In the genomic region with DNA sequence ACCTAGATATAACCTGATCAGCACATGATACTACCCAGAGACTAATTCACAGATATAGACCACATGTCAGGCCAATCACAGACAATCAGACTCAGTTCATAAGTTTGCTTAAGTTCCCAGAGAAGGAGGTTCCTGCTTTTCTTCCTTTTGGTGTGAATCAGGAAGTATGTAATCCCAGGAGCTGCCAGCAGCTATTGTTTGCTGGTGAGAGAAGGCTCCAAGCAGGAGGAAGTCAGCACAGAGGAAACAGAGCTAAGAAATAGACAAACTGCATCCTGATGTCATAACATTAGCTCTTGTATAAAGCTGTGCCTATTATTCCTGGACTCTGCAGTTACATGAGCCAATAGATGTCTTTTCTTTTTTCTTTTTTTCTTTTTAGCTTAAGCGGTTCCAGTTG, we compare ENCODE assay signal across 31 cellular contexts. TPM values are rescaled to one million over a fixed set of nuclear protein-coding genes. Genes with fewer than 3 reads are reported as not detected.
A peak's percentile ranks its signal among the peaks of the same experiment; 100 is the strongest.
DNase-seq lines count a peak whose midpoint lies in the region; ATAC-seq, FAIRE-seq and TF ChIP-seq lines count a peak whose summit lies in the region.
"Had no signal": no experiment of that assay in that cellular context is flagged by ENCODE, and none has a peak within 500 bp of the region (broad histone marks: within the 10 kb centered on the region; RNA-seq: fewer than 3 reads in every experiment).

No MANE protein-coding gene starts in this region.

- dilution Hi-C loops in endothelial cell of umbilical vein (cut with MboI; ENCODE audit: extremely low pct_ligation_motif_present, low sequenced_read_pairs) = no loop called here

- H3K4me3 Mint-ChIP-seq in activated T-helper 1 cell treated with anti-CD3 and anti-CD28 coated beads, Interleukin-12 subunit alpha, Interleukin-12 subunit beta, Interleukin-2, Interleukin-4 antibody, amounts not matched to agents 30 ng/mL and 10 ng/mL and 1 ng/mL, durations not matched to agents 14 hours and 24 hours and 36 hours = no peak overlapping the region
- no peak overlapping the region for H3K4me3 Mint-ChIP-seq in stimulated activated effector memory CD8-positive, alpha-beta T cell treated with anti-CD3 and anti-CD28 coated beads, Interleukin-12 subunit alpha, Interleukin-12 subunit beta, amount 100 ng/mL, for 72 hours
- H3K4me3 Mint-ChIP-seq: CD14-positive monocyte, endodermal cell, natural killer cell had no signal

- POLR2A ChIA-PET in endothelial cell of umbilical vein (lab: Charles Lee) = interaction anchor here (0.8 to 1.1 kb wide), 2 partner anchors 51 to 120 kb away, joined by 3 to 4 read pairs; a partner anchor contains a TSS

- no peaks in the 10 kb centered on the region for H3K9me1 ChIP-seq in endothelial cell of umbilical vein (replicated peaks; ENCODE audit: control insufficient read depth, extremely low read depth, insufficient read depth, low read length)

- H3K4me1 ChIP-seq in endothelial cell of umbilical vein (ENCODE audit: control insufficient read depth, extremely low read depth, insufficient read depth, low read length) (peaks cover 11% of the 10 kb centered on the region), left lung (peaks cover 0 to 2% of the 10 kb centered on the region in 2 donors)
- H3K4me1 ChIP-seq: breast epithelium, vagina had no signal

- no peaks in the 10 kb centered on the region for H3K36me3 ChIP-seq in endothelial cell of umbilical vein (ENCODE audit: control insufficient read depth in 2 of 2, extremely low read depth in 1 of 2, insufficient read depth in 2 of 2, low read length in 2 of 2)
- no peaks in the 10 kb centered on the region for H3K36me3 ChIP-seq in left lung
- H3K36me3 ChIP-seq: breast epithelium, SJCRH30, vagina had no signal

- H3K27ac Mint-ChIP-seq in activated T-helper 1 cell treated with anti-CD3 and anti-CD28 coated beads, Interleukin-12 subunit alpha, Interleukin-12 subunit beta, Interleukin-2, Interleukin-4 antibody, amounts not matched to agents 30 ng/mL and 10 ng/mL and 1 ng/mL, durations not matched to agents 14 hours and 24 hours and 36 hours = no peak overlapping the region
- no peak overlapping the region for H3K27ac Mint-ChIP-seq in stimulated activated effector memory CD8-positive, alpha-beta T cell treated with anti-CD3 and anti-CD28 coated beads, Interleukin-12 subunit alpha, Interleukin-12 subunit beta, amount 100 ng/mL, for 72 hours
- H3K27ac Mint-ChIP-seq: CD14-positive monocyte, endodermal cell, natural killer cell had no signal

- no peak for TF ChIP-seq POLR2A in endothelial cell of umbilical vein (IDR thresholded peaks at IDR 0.05; ENCODE audit: low read depth, low read length)

- H3K27me3 Mint-ChIP-seq in activated T-helper 1 cell treated with anti-CD3 and anti-CD28 coated beads, Interleukin-12 subunit alpha, Interleukin-12 subunit beta, Interleukin-2, Interleukin-4 antibody, amounts not matched to agents 30 ng/mL and 10 ng/mL and 1 ng/mL, durations not matched to agents 14 hours and 24 hours and 36 hours (ENCODE audit: insufficient read depth) = no peaks in the 10 kb centered on the region

- no peak overlapping the region for H3K4me3 ChIP-seq in endothelial cell of umbilical vein (replicated peaks in 1 of 3; ENCODE audit: insufficient read depth in 1 of 3, low read depth in 1 of 3, low read length in 3 of 3)
- H3K4me3 ChIP-seq in left lung = no peak overlapping the region
- H3K4me3 ChIP-seq: breast epithelium, SJCRH30, vagina had no signal

- peaks cover 6 to 7% of the 10 kb centered on the region in 2 experiments for H3K27me3 ChIP-seq in endothelial cell of umbilical vein (ENCODE audit: control insufficient read depth in 2 of 2, insufficient read depth in 2 of 2, low read length in 2 of 2)
- no peaks in the 10 kb centered on the region for H3K27me3 ChIP-seq in left lung
- H3K27me3 ChIP-seq: breast epithelium, SJCRH30, vagina had no signal

- CTCF ChIA-PET in endothelial cell of umbilical vein (lab: Charles Lee) = interaction anchor here (1.0 to 1.7 kb wide), 7 partner anchors 8 to 354 kb away, joined by 3 to 7 read pairs (median 4); no protein-coding TSS in a partner anchor

- H3K4me2 ChIP-seq in endothelial cell of umbilical vein (ENCODE audit: insufficient read depth, low read length) = peak overlapping the region; percentile 14

- no TSS peak for BruUV-seq in endothelial cell of umbilical vein (replicated peaks; lab: Mats Ljungman, UMichigan)

- ATAC-seq in left lung = peak; percentile 24
- no peak for ATAC-seq in stimulated activated effector memory CD8-positive, alpha-beta T cell treated with anti-CD3 and anti-CD28 coated beads, Interleukin-12 subunit alpha, Interleukin-12 subunit beta, amount 100 ng/mL, for 72 hours
- ATAC-seq: natural killer cell had no signal

- peak overlapping the region; percentile 53 for H3K27ac ChIP-seq in endothelial cell of umbilical vein (ENCODE audit: insufficient read depth, low read depth, low read length)
- H3K27ac ChIP-seq in left lung = no peak overlapping the region
- H3K27ac ChIP-seq: breast epithelium, SJCRH30, vagina had no signal

- H3K79me2 ChIP-seq in endothelial cell of umbilical vein (ENCODE audit: control insufficient read depth, insufficient read depth, low read length) = no peaks in the 10 kb centered on the region

- no peaks in the 10 kb centered on the region for H4K20me1 ChIP-seq in endothelial cell of umbilical vein (replicated peaks; ENCODE audit: control insufficient read depth, extremely low read depth, insufficient read depth, low read length)

- H3K4me1 Mint-ChIP-seq in activated T-helper 1 cell treated with anti-CD3 and anti-CD28 coated beads, Interleukin-12 subunit alpha, Interleukin-12 subunit beta, Interleukin-2, Interleukin-4 antibody, amounts not matched to agents 30 ng/mL and 10 ng/mL and 1 ng/mL, durations not matched to agents 14 hours and 24 hours and 36 hours (ENCODE audit: low read depth) = no peaks in the 10 kb centered on the region
- no peaks in the 10 kb centered on the region for H3K4me1 Mint-ChIP-seq in stimulated activated effector memory CD8-positive, alpha-beta T cell treated with anti-CD3 and anti-CD28 coated beads, Interleukin-12 subunit alpha, Interleukin-12 subunit beta, amount 100 ng/mL, for 72 hours
- H3K4me1 Mint-ChIP-seq: natural killer cell had no signal

- no peak overlapping the region for H3K9ac ChIP-seq in endothelial cell of umbilical vein (replicated peaks; ENCODE audit: extremely low read depth, insufficient read depth, low read length)

- peak; percentile 96 for FAIRE-seq in endothelial cell of umbilical vein (lab: Jason Lieb, UNC)
- FAIRE-seq: D721Med, GM12892 had no signal

- H3K36me3 Mint-ChIP-seq in activated T-helper 1 cell treated with anti-CD3 and anti-CD28 coated beads, Interleukin-12 subunit alpha, Interleukin-12 subunit beta, Interleukin-2, Interleukin-4 antibody, amounts not matched to agents 30 ng/mL and 10 ng/mL and 1 ng/mL, durations not matched to agents 14 hours and 24 hours and 36 hours (ENCODE audit: low read depth) = no peaks in the 10 kb centered on the region
- H3K36me3 Mint-ChIP-seq in stimulated activated effector memory CD8-positive, alpha-beta T cell treated with anti-CD3 and anti-CD28 coated beads, Interleukin-12 subunit alpha, Interleukin-12 subunit beta, amount 100 ng/mL, for 72 hours = no peaks in the 10 kb centered on the region
- H3K36me3 Mint-ChIP-seq: CD14-positive monocyte, natural killer cell had no signal

- H2AFZ ChIP-seq in endothelial cell of umbilical vein (ENCODE audit: low read depth, low read length) = no peak overlapping the region

- H3K9me3 Mint-ChIP-seq in activated T-helper 1 cell treated with anti-CD3 and anti-CD28 coated beads, Interleukin-12 subunit alpha, Interleukin-12 subunit beta, Interleukin-2, Interleukin-4 antibody, amounts not matched to agents 30 ng/mL and 10 ng/mL and 1 ng/mL, durations not matched to agents 14 hours and 24 hours and 36 hours = no peaks in the 10 kb centered on the region
- H3K9me3 Mint-ChIP-seq in stimulated activated effector memory CD8-positive, alpha-beta T cell treated with anti-CD3 and anti-CD28 coated beads, Interleukin-12 subunit alpha, Interleukin-12 subunit beta, amount 100 ng/mL, for 72 hours = peaks cover 2% of the 10 kb centered on the region

- DNase-seq in DMS53 treated with DMSO at 0.1 percent for 48 hours (lab: John Stamatoyannopoulos, UW; ENCODE audit: unreplicated experiment) (peak; percentile 44), NOMO-1 treated with DMSO at 0.1 percent for 48 hours (lab: John Stamatoyannopoulos, UW; ENCODE audit: unreplicated experiment) (peak; percentile 6), endothelial cell of umbilical vein (ENCODE audit: low read depth, low spot score) (peak; percentile 95), left lung (no peak), NCI-H1436 treated with DMSO at 0.1 percent for 48 hours (lab: John Stamatoyannopoulos, UW) (no peak)
- no peak for DNase-seq in activated T-helper 1 cell treated with anti-CD3 and anti-CD28 coated beads, Interleukin-12 subunit alpha, Interleukin-12 subunit beta, Interleukin-2, Interleukin-4 antibody, amounts not matched to agents 30 ng/mL and 10 ng/mL and 1 ng/mL, durations not matched to agents 14 hours and 24 hours and 36 hours (ENCODE audit: low spot score)
- DNase-seq in stimulated activated effector memory CD8-positive, alpha-beta T cell treated with anti-CD3 and anti-CD28 coated beads, Interleukin-12 subunit alpha, Interleukin-12 subunit beta, amount 100 ng/mL, for 72 hours (ENCODE audit: low spot score in 2 of 2) = no peak
- DNase-seq: activated CD4-positive, alpha-beta T cell treated with anti-CD3 and anti-CD28 coated beads for 48 hours; activated naive CD4-positive, alpha-beta T cell treated with anti-CD3 and anti-CD28 coated beads, Interleukin-2, amount 50 U/mL, for 16 hours; activated T-cell treated with anti-CD3 and anti-CD28 coated beads, Interleukin-2, amount 50 U/mL, for 48 hours; amygdala; cortex of kidney; EL; endodermal cell; glutamatergic neuron; HCEC 1CT; kidney glomerular epithelial cell; midbrain; natural killer cell; NCI-H1092; NCI-H187 treated with DMSO at 0.1 percent for 48 hours; SJCRH30; stimulated activated CD4-positive, alpha-beta T cell treated with anti-CD3 and anti-CD28 coated beads, Interleukin-12 subunit alpha, Interleukin-12 subunit beta, amount 100 ng/mL, for 4 hours; stimulated activated CD4-positive, alpha-beta T cell treated with anti-CD3 and anti-CD28 coated beads, Interleukin-4, amount 100 ng/mL, for 24 hours; stimulated activated naive CD4-positive, alpha-beta T cell; T-helper 1 cell had no signal

- H3K9me3 ChIP-seq in endothelial cell of umbilical vein (replicated peaks; ENCODE audit: control insufficient read depth, insufficient read depth, low read length) = no peaks in the 10 kb centered on the region
- H3K9me3 ChIP-seq in left lung = no peaks in the 10 kb centered on the region
- H3K9me3 ChIP-seq: breast epithelium, SJCRH30, vagina had no signal

- intact Hi-C loops in endothelial cell of umbilical vein (cut with micrococcal nuclease) (loop anchor here (5.0 kb wide), 2 partner anchors 80 to 230 kb away; a partner anchor contains a TSS), left lung (cut with DNase I) (no loop called here)
- intact Hi-C loops in activated T-helper 1 cell treated with anti-CD3 and anti-CD28 coated beads, Interleukin-12 subunit alpha, Interleukin-12 subunit beta, Interleukin-2, Interleukin-4 antibody, amounts not matched to agents 30 ng/mL and 10 ng/mL and 1 ng/mL, durations not matched to agents 14 hours and 24 hours and 36 hours (cut with micrococcal nuclease) = no loop called here

- TF ChIP-seq CTCF in endothelial cell of umbilical vein (IDR thresholded peaks at IDR 0.05; ENCODE audit: extremely low read depth in 1 of 2, insufficient read depth in 1 of 2, low read depth in 1 of 2, low read length in 2 of 2) (no peak), left lung (IDR thresholded peaks at IDR 0.05) (no peak)

RNA-seq across cellular contexts. Expression of a gene that starts 50.9 kb away (rescaled TPM):
- total RNA-seq in endothelial cell of umbilical vein (328 and 501 TPM in 2 replicates), left lung (10 to 100 TPM; 26.5 to 31.6 TPM)
- polyA plus RNA-seq in endothelial cell of umbilical vein = 915 and 1,128 TPM in 2 replicates
- polyA plus RNA-seq in endothelial cell of umbilical vein (2011; cell fraction: cytosol; rRNA removed) = 796 and 883 TPM in 2 replicates
- polyA plus RNA-seq in endothelial cell of umbilical vein (2011; cell fraction: nucleus; rRNA removed) = 1,314 and 1,532 TPM in 2 replicates
- 549 and 657 TPM in 2 replicates for polyA plus RNA-seq in endothelial cell of umbilical vein (2012)
- 243 and 281 TPM in 2 replicates for polyA minus RNA-seq in endothelial cell of umbilical vein
- not detected for polyA minus RNA-seq in endothelial cell of umbilical vein (2011; cell fraction: cytosol; rRNA and poly(A)+ RNA removed)
- polyA minus RNA-seq in endothelial cell of umbilical vein (2011; cell fraction: nucleus; rRNA and poly(A)+ RNA removed) = 91.5 and 114 TPM in 2 replicates
- total RNA-seq in activated T-helper 1 cell treated with anti-CD3 and anti-CD28 coated beads, Interleukin-12 subunit alpha, Interleukin-12 subunit beta, Interleukin-2, Interleukin-4 antibody, amounts not matched to agents 30 ng/mL and 10 ng/mL and 1 ng/mL, durations not matched to agents 14 hours and 24 hours and 36 hours = 0.23 and 0.44 TPM in 2 replicates
- total RNA-seq: natural killer cell had no signal
- polyA plus RNA-seq: CD14-positive monocyte had no signal

Comparison
In these comparisons a context has a peak if more than half of its experiments do, and no peak if none do; other contexts are left out.
1. DNase-seq: peak in DMS53 treated with DMSO at 0.1 percent for 48 hours (single experiment), NOMO-1 treated with DMSO at 0.1 percent for 48 hours (single experiment) and endothelial cell of umbilical vein (single experiment); none in left lung (0 of 2), NCI-H1436 treated with DMSO at 0.1 percent for 48 hours (single experiment), activated T-helper 1 cell treated with anti-CD3 and anti-CD28 coated beads, Interleukin-12 subunit alpha, Interleukin-12 subunit beta, Interleukin-2, Interleukin-4 antibody, amounts not matched to agents 30 ng/mL and 10 ng/mL and 1 ng/mL, durations not matched to agents 14 hours and 24 hours and 36 hours (single experiment) and stimulated activated effector memory CD8-positive, alpha-beta T cell treated with anti-CD3 and anti-CD28 coated beads, Interleukin-12 subunit alpha, Interleukin-12 subunit beta, amount 100 ng/mL, for 72 hours (0 of 2).
2. RNA of a gene that starts 50.9 kb away (total RNA-seq): 328 to 501 TPM in endothelial cell of umbilical vein and 26.5 to 31.6 TPM in left lung; 0.23 to 0.44 TPM in activated T-helper 1 cell treated with anti-CD3 and anti-CD28 coated beads, Interleukin-12 subunit alpha, Interleukin-12 subunit beta, Interleukin-2, Interleukin-4 antibody, amounts not matched to agents 30 ng/mL and 10 ng/mL and 1 ng/mL, durations not matched to agents 14 hours and 24 hours and 36 hours; every median in the first group is over 10 times any median in the second.